In the genomic region with DNA sequence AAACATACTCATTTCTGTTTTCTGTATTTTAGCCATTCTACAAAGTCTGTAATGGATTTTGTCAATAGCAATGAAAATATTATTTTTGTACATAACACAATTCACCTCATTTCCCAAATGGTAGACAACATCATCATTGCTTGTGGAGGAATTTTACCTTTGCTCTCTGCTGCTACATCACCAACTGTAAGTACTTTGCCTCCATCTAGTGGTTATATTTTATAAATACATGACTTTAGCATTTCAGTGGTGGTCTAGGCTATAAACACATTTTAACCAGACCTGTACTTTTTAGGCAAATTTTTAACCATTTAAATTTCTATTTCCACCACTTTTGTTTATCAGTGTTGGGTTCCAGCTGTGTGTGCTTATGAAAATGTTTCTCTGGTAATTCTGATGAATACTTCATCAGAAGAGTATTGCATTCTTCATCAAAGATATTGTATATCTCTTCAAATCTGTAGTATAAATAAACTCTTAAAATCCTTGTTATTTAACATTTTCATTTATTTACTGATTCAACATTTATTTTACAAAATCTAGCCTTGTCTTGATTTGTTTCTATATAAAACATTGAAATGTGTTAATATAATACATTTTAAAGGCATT, we compare ENCODE assay signal across 8 cellular contexts.
DNase-seq lines count a peak whose midpoint lies in the region; ATAC-seq and TF ChIP-seq lines count a peak whose summit lies in the region.

No MANE protein-coding gene starts in this region.

- no peaks in the 10 kb centered on the region for H3K27me3 Mint-ChIP-seq in stimulated activated naive CD8-positive, alpha-beta T cell treated with anti-CD3 and anti-CD28 coated beads, Interleukin-15, amount 100 ng/mL, for 72 hours
- H3K27me3 Mint-ChIP-seq in progenitor cell of endocrine pancreas = no peaks in the 10 kb centered on the region

- DNase-seq in stimulated activated naive CD8-positive, alpha-beta T cell treated with anti-CD3 and anti-CD28 coated beads, Interleukin-15, Interleukin-2, amounts not matched to agents 100 U/mL and 50 U/mL, for 24 hours = no peak
- no peak for DNase-seq in stimulated activated naive CD8-positive, alpha-beta T cell treated with anti-CD3 and anti-CD28 coated beads, Interleukin-15, amount 100 ng/mL, for 72 hours
- DNase-seq in HFF-Myc (ENCODE audit: extremely low read depth, low read depth) (no peak), LoVo (ENCODE audit: low spot score) (peak; percentile 63), SHP77 treated with DMSO at 0.1 percent for 48 hours (lab: John Stamatoyannopoulos, UW) (peak; percentile 28), fibroblast of pulmonary artery (ENCODE audit: low read depth) (peak; percentile 65), progenitor cell of endocrine pancreas (ENCODE audit: low spot score, unreplicated experiment) (no peak)
- no peak for DNase-seq in activated CD4-positive, CD25-positive, alpha-beta regulatory T cell (lab: John Stamatoyannopoulos, UW)

- H3K27ac Mint-ChIP-seq in stimulated activated naive CD8-positive, alpha-beta T cell treated with anti-CD3 and anti-CD28 coated beads, Interleukin-15, amount 100 ng/mL, for 72 hours = no peak overlapping the region
- no peak overlapping the region for H3K27ac Mint-ChIP-seq in progenitor cell of endocrine pancreas

- no peaks in the 10 kb centered on the region for H3K9me3 Mint-ChIP-seq in stimulated activated naive CD8-positive, alpha-beta T cell treated with anti-CD3 and anti-CD28 coated beads, Interleukin-15, amount 100 ng/mL, for 72 hours
- H3K9me3 Mint-ChIP-seq in progenitor cell of endocrine pancreas (ENCODE audit: low read depth) = no peaks in the 10 kb centered on the region

- TF ChIP-seq CTCF in HFF-Myc (IDR thresholded peaks at IDR 0.05; ENCODE audit: low read depth, low read length, missing control alignments) = peak; percentile 29
- peak; percentile 56 for TF ChIP-seq CTCF in fibroblast of pulmonary artery (IDR thresholded peaks at IDR 0.05; ENCODE audit: low read length, missing control alignments)
- TF ChIP-seq CTCF in progenitor cell of endocrine pancreas (IDR thresholded peaks at IDR 0.05; ENCODE audit: unreplicated experiment) = peak; percentile 80

- ATAC-seq in stimulated activated naive CD8-positive, alpha-beta T cell treated with anti-CD3 and anti-CD28 coated beads, Interleukin-15, Interleukin-2, amounts not matched to agents 100 U/mL and 50 U/mL, for 24 hours = peak; percentile 43
- ATAC-seq in stimulated activated naive CD8-positive, alpha-beta T cell treated with anti-CD3 and anti-CD28 coated beads, Interleukin-15, amount 100 ng/mL, for 72 hours = no peak

- peaks cover 9% of the 10 kb centered on the region for H3K4me1 Mint-ChIP-seq in stimulated activated naive CD8-positive, alpha-beta T cell treated with anti-CD3 and anti-CD28 coated beads, Interleukin-15, amount 100 ng/mL, for 72 hours
- no peaks in the 10 kb centered on the region for H3K4me1 Mint-ChIP-seq in progenitor cell of endocrine pancreas (ENCODE audit: low read depth)

- no peak overlapping the region for H3K4me3 ChIP-seq in HFF-Myc (replicated peaks; ENCODE audit: low read depth, low read length)
- H3K4me3 ChIP-seq in fibroblast of pulmonary artery (replicated peaks; ENCODE audit: low read depth, low read length) = no peak overlapping the region

- no peaks in the 10 kb centered on the region for H3K36me3 Mint-ChIP-seq in progenitor cell of endocrine pancreas (ENCODE audit: insufficient read depth)

- H3K4me3 Mint-ChIP-seq in stimulated activated naive CD8-positive, alpha-beta T cell treated with anti-CD3 and anti-CD28 coated beads, Interleukin-15, amount 100 ng/mL, for 72 hours = no peak overlapping the region
- H3K4me3 Mint-ChIP-seq in progenitor cell of endocrine pancreas (ENCODE audit: low read depth) = no peak overlapping the region

Comparison
In these comparisons a context has a peak if more than half of its experiments do, and no peak if none do; other contexts are left out.
1. DNase-seq: peak in LoVo (single experiment), SHP77 treated with DMSO at 0.1 percent for 48 hours (single experiment) and fibroblast of pulmonary artery (single experiment); none in stimulated activated naive CD8-positive, alpha-beta T cell treated with anti-CD3 and anti-CD28 coated beads, Interleukin-15, Interleukin-2, amounts not matched to agents 100 U/mL and 50 U/mL, for 24 hours (single experiment), stimulated activated naive CD8-positive, alpha-beta T cell treated with anti-CD3 and anti-CD28 coated beads, Interleukin-15, amount 100 ng/mL, for 72 hours (0 of 2), HFF-Myc (single experiment), progenitor cell of endocrine pancreas (single experiment) and activated CD4-positive, CD25-positive, alpha-beta regulatory T cell (0 of 4).
2. CTCF ChIP-seq: peak in every context shown above with its lines; median percentile 80 in progenitor cell of endocrine pancreas; 56 in fibroblast of pulmonary artery; 29 in HFF-Myc.